ENCODE assay signal across 26 cellular contexts in the genomic region with DNA sequence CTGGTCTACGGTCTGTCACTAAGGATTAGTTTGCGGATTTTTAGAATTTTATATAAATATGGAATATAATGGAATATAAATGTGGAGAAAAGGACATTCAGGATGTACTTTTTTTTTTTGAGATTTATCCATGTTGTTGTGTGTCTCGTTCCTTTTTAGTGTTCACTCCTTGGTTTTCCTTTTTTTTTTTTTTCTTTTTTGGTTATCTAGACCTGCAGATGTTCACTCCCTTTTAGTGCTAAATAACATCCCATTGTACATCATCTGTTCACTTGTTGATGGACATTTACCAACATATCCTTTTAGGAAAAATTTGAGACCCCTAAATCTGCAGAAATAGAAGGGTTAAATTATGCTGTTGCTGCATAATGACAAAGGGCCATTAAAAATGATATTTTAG.
"Had no signal": no experiment of that assay in that cellular context is flagged by ENCODE, and none has a peak within 500 bp of the region (broad histone marks: within the 10 kb centered on the region; RNA-seq: fewer than 3 reads in every experiment).

No MANE protein-coding gene starts in this region.

- H3K36me3 ChIP-seq: uterus had no signal

- H3K27me3 ChIP-seq: stomach, suprapubic skin, testis, thyroid gland, tibial artery, transverse colon, upper lobe of left lung, upper lobe of right lung, uterus, vagina had no signal

- DNase-seq: stimulated activated CD4-positive, alpha-beta T cell treated with anti-CD3 and anti-CD28 coated beads, Interleukin-2, amount 100 ng/mL, for 48 hours; stimulated activated CD4-positive, alpha-beta T cell treated with anti-CD3 and anti-CD28 coated beads, Interleukin-4, amount 100 ng/mL, for 1 hour; stimulated activated CD4-positive, alpha-beta T cell treated with anti-CD3 and anti-CD28 coated beads, Interleukin-4, amount 100 ng/mL, for 24 hours; stimulated activated CD4-positive, alpha-beta T cell treated with anti-CD3 and anti-CD28 coated beads, Interleukin-4, amount 100 ng/mL, for 4 hours; stimulated activated CD8-positive, alpha-beta memory T cell treated with anti-CD3 and anti-CD28 coated beads, Interleukin-4, amount 100 ng/mL, for 48 hours; stimulated activated naive B cell treated with anti-CD40 and anti-IgM and Interleukin-4, amounts not matched to agents 10 μg/mL and 1 μg/mL and 100 μg/mL, for 72 hours; stimulated activated naive CD4-positive, alpha-beta T cell; stimulated activated naive CD4-positive, alpha-beta T cell treated with Interleukin-2 at 50 U/mL for 16 hours; stimulated activated naive CD8-positive, alpha-beta T cell treated with anti-CD3 and anti-CD28 coated beads, Interleukin-15, amount 100 ng/mL, for 72 hours; stimulated activated naive CD8-positive, alpha-beta T cell treated with anti-CD3 and anti-CD28 coated beads, Interleukin-15, Interleukin-2, amounts not matched to agents 100 U/mL and 50 U/mL, for 24 hours; stomach; substantia nigra; testis; thyroid gland; tibial artery; transverse colon; trophoblast cell; upper lobe of left lung; upper lobe of right lung; uterus had no signal

- FAIRE-seq: urothelium cell line had no signal

- H3K4me3 ChIP-seq: stomach, suprapubic skin, testis, thoracic aorta, thyroid gland, tibial artery, transverse colon, upper lobe of left lung, upper lobe of right lung, uterus, vagina had no signal

- ATAC-seq: stimulated activated effector memory CD8-positive, alpha-beta T cell treated with anti-CD3 and anti-CD28 coated beads, Interleukin-12 subunit alpha, Interleukin-12 subunit beta, amount 100 ng/mL, for 72 hours; stimulated activated memory B cell treated with anti-CD40 and anti-IgM and Interleukin-4, amounts not matched to agents 10 μg/mL and 1 μg/mL and 100 μg/mL, for 72 hours; stimulated activated naive B cell treated with anti-CD40 and anti-IgM and Interleukin-4, amounts not matched to agents 10 μg/mL and 1 μg/mL and 100 μg/mL, for 72 hours; stimulated activated naive CD8-positive, alpha-beta T cell treated with anti-CD3 and anti-CD28 coated beads, Interleukin-15, amount 100 ng/mL, for 72 hours; stimulated activated naive CD8-positive, alpha-beta T cell treated with anti-CD3 and anti-CD28 coated beads, Interleukin-15, Interleukin-2, amounts not matched to agents 100 U/mL and 50 U/mL, for 24 hours; upper lobe of right lung had no signal

- H3K27ac ChIP-seq: stomach, suprapubic skin, testis, thoracic aorta, thyroid gland, tibial artery, transverse colon, upper lobe of left lung, upper lobe of right lung, uterus, vagina had no signal

- H3K4me1 ChIP-seq: stomach, testis, thyroid gland, tibial artery, transverse colon, upper lobe of left lung, upper lobe of right lung, uterus, vagina had no signal

- H3K9me3 ChIP-seq: stomach, suprapubic skin, testis, thoracic aorta, thyroid gland, tibial artery, transverse colon, upper lobe of left lung, upper lobe of right lung, uterus, vagina had no signal
